ENCODE assay signal across 8 cellular contexts in the genomic region with DNA sequence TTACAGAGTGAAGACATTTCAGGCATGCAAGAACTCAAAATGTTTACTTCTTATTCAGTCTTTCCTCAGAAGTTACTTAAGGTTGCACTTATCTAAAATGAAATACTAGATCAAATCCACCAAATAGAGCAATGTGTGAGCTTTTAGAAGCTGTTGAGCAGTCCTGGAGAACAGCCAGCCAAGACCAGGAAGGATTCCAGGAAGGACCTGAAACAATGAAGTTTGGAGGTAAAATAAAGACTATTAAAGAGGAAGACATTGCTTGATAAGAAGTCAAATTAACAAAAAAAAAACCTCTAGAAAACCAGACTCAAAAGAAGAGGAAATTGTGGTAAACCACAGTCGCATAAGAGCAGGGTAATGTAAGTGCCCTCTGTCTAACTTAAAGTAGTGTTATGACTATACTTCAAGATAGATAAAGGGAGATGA.
DNase-seq lines count a peak whose midpoint lies in the region; ATAC-seq and TF ChIP-seq lines count a peak whose summit lies in the region.

No MANE protein-coding gene starts in this region.

- peak overlapping the region; percentile 25 to 64 (median 48); a peak in 18 of 22 replicates for H3K4me2 ChIP-seq in BLaER1 treated with 17β-estradiol and CSF1 and Interleukin-3, amounts not matched to agents 10 nM and 100 nM

- H3K4me3 ChIP-seq in BLaER1 treated with 17β-estradiol and CSF1 and Interleukin-3, amounts not matched to agents 10 nM and 100 nM = no peak overlapping the region
- H3K4me3 ChIP-seq in cardiac fibroblast (replicated peaks in 1 of 2; ENCODE audit: low read depth in 2 of 2, low read length in 2 of 2) (no peak overlapping the region), stomach (no peak overlapping the region), WERI-Rb-1 (ENCODE audit: low read depth, low read length) (no peak overlapping the region)

- DNase-seq in Kasumi-1 (lab: John Stamatoyannopoulos, UW) (peak; percentile 86 to 91), cardiac fibroblast (ENCODE audit: low read depth in 2 of 2) (peak; percentile 62 to 79), cortex of kidney (lab: John Stamatoyannopoulos, UW) (no peak), stomach (no peak), WERI-Rb-1 (no peak)

- intact Hi-C loops in stomach (cut with DNase I; ENCODE audit: low total_unique reads) = no loop called here

- no peak overlapping the region for H3K27ac ChIP-seq in BLaER1 treated with 17β-estradiol and CSF1 and Interleukin-3, amounts not matched to agents 10 nM and 100 nM
- no peak overlapping the region for H3K27ac ChIP-seq in stomach
- H3K27ac ChIP-seq in WERI-Rb-1 = no peak overlapping the region

- peaks cover 0 to 95% (median 29%) of the 10 kb centered on the region in 11 experiments; a peak in 11 of 22 replicates for H3K27me3 ChIP-seq in BLaER1 treated with 17β-estradiol and CSF1 and Interleukin-3, amounts not matched to agents 10 nM and 100 nM
- H3K27me3 ChIP-seq in stomach (no peaks in the 10 kb centered on the region), WERI-Rb-1 (ENCODE audit: insufficient read depth, low read depth, severe bottlenecking) (no peaks in the 10 kb centered on the region)

- no peak for TF ChIP-seq POLR2A in stomach (IDR thresholded peaks at IDR 0.05)

- H3K9me3 ChIP-seq in BLaER1 treated with 17β-estradiol and CSF1 and Interleukin-3, amounts not matched to agents 10 nM and 100 nM (replicated peaks in 1 of 11) = peaks cover 0 to 19% (median 0%) of the 10 kb centered on the region in 11 experiments; a peak in 6 of 22 replicates
- no peaks in the 10 kb centered on the region for H3K9me3 ChIP-seq in stomach
- H3K9me3 ChIP-seq in WERI-Rb-1 (ENCODE audit: severe bottlenecking) = no peaks in the 10 kb centered on the region

- TF ChIP-seq CTCF in cardiac fibroblast (IDR thresholded peaks at IDR 0.05; ENCODE audit: low read depth, low read length) = no peak
- TF ChIP-seq CTCF in stomach (IDR thresholded peaks at IDR 0.05) = no peak
- TF ChIP-seq CTCF in WERI-Rb-1 (IDR thresholded peaks at IDR 0.05; ENCODE audit: low read depth, low read length) = no peak

- H4K20me1 ChIP-seq in BLaER1 treated with 17β-estradiol and CSF1 and Interleukin-3, amounts not matched to agents 10 nM and 100 nM = peaks cover 0 to 53% (median 0%) of the 10 kb centered on the region in 11 experiments; a peak in 7 of 22 replicates

- TF ChIP-seq EP300 in stomach (IDR thresholded peaks at IDR 0.05) = no peak

- peaks cover 25 to 41% (median 28%) of the 10 kb centered on the region in 10 experiments for H3K4me1 ChIP-seq in BLaER1 treated with 17β-estradiol and CSF1 and Interleukin-3, amounts not matched to agents 10 nM and 100 nM
- H3K4me1 ChIP-seq in stomach = peaks cover 0 to 13% (median 3%) of the 10 kb centered on the region in 4 donors

- WGBS in stomach, 5 donors = 26 to 62% (median 36%) methylated on average over 1 of the region's 1 CpG

- no peak overlapping the region for H3K9ac ChIP-seq in BLaER1 treated with 17β-estradiol and CSF1 and Interleukin-3, amounts not matched to agents 10 nM and 100 nM

- no peaks in the 10 kb centered on the region for H3K36me3 ChIP-seq in BLaER1 treated with 17β-estradiol and CSF1 and Interleukin-3, amounts not matched to agents 10 nM and 100 nM
- no peaks in the 10 kb centered on the region for H3K36me3 ChIP-seq in stomach
- H3K36me3 ChIP-seq in WERI-Rb-1 = no peaks in the 10 kb centered on the region

- peak; percentile 78 for ATAC-seq in GM21390 (IDR thresholded peaks at IDR 0.05; ENCODE audit: unreplicated experiment)
- no peak for ATAC-seq in HG02642 (IDR thresholded peaks at IDR 0.05; ENCODE audit: poor library complexity, unreplicated experiment)

Comparison
In these comparisons a context has a peak if more than half of its experiments do, and no peak if none do; other contexts are left out.
1. DNase-seq: peak in Kasumi-1 (2 of 2) and cardiac fibroblast (2 of 2); none in cortex of kidney (single experiment), stomach (single experiment) and WERI-Rb-1 (single experiment).